ENCODE assay signal across 10 cellular contexts in genomic region chrY:3002685-3003509, GRCh38.
DNase-seq lines count a peak whose midpoint lies in the region; ATAC-seq and TF ChIP-seq lines count a peak whose summit lies in the region.
"Had no signal": no experiment of that assay in that cellular context is flagged by ENCODE, and none has a peak within 500 bp of the region (broad histone marks: within the 10 kb centered on the region; RNA-seq: fewer than 3 reads in every experiment).

No MANE protein-coding gene starts in this region.

- TF ChIP-seq CTCF in OCI-LY7 (conservative IDR thresholded peaks at IDR 0.05; ENCODE audit: low read length) = no peak
- no peak for TF ChIP-seq CTCF in epithelial cell of proximal tubule (conservative IDR thresholded peaks at IDR 0.05; ENCODE audit: low read depth, low read length)
- TF ChIP-seq CTCF in thoracic aorta (IDR thresholded peaks at IDR 0.05) = no peak
- no peak for TF ChIP-seq CTCF in WERI-Rb-1 (IDR thresholded peaks at IDR 0.05; ENCODE audit: low read depth, low read length)

- DNase-seq in activated CD8-positive, alpha-beta memory T cell treated with anti-CD3 and anti-CD28 coated beads, Interleukin-2, amount 10 ng/mL, durations not matched to agents 7 days and 5 days = peak; percentile 57
- DNase-seq in activated CD8-positive, alpha-beta memory T cell treated with anti-CD3 and anti-CD28 coated beads, Interleukin-2, amount 50 U/mL, for 48 hours = no peak
- DNase-seq in OCI-LY7 (ENCODE audit: low spot score) (peak; percentile 25), epithelial cell of proximal tubule (ENCODE audit: low read depth) (peak; percentile 37), thoracic aorta (ENCODE audit: low spot score) (no peak), cerebellum (ENCODE audit: low spot score) (no peak), WERI-Rb-1 (no peak)
- DNase-seq: transverse colon had no signal

- H3K79me2 ChIP-seq in OCI-LY7 (ENCODE audit: insufficient read depth, low read depth, low read length) = no peaks in the 10 kb centered on the region

- peak overlapping the region; percentile 71 for H3K4me3 ChIP-seq in OCI-LY7 (ENCODE audit: low read depth, low read length, poor library complexity, severe bottlenecking)
- peak overlapping the region; percentile 72 for H3K4me3 ChIP-seq in epithelial cell of proximal tubule (ENCODE audit: low read depth, low read length)
- H3K4me3 ChIP-seq in thoracic aorta = peak overlapping the region; percentile 68
- no peak overlapping the region for H3K4me3 ChIP-seq in WERI-Rb-1 (ENCODE audit: low read depth, low read length)

- H3K27ac ChIP-seq in OCI-LY7 (ENCODE audit: low read depth, low read length, poor library complexity, severe bottlenecking) = peak overlapping the region; percentile 71
- H3K27ac ChIP-seq in thoracic aorta = peak overlapping the region; percentile 84 to 85
- no peak overlapping the region for H3K27ac ChIP-seq in WERI-Rb-1
- H3K27ac ChIP-seq: C4-2B had no signal

- no peaks in the 10 kb centered on the region for H3K27me3 Mint-ChIP-seq in activated CD8-positive, alpha-beta memory T cell treated with anti-CD3 and anti-CD28 coated beads, Interleukin-2, amount 10 ng/mL, durations not matched to agents 7 days and 5 days

- H2AFZ ChIP-seq in OCI-LY7 (ENCODE audit: low read length) = peak overlapping the region; percentile 91; the same call in 1 of the 2 replicates

- H3K36me3 ChIP-seq in OCI-LY7 (ENCODE audit: insufficient read depth, low read length) = no peaks in the 10 kb centered on the region
- H3K36me3 ChIP-seq in thoracic aorta = no peaks in the 10 kb centered on the region
- H3K36me3 ChIP-seq in WERI-Rb-1 = no peaks in the 10 kb centered on the region
- H3K36me3 ChIP-seq: transverse colon had no signal

- H3K4me1 ChIP-seq in OCI-LY7 (ENCODE audit: insufficient read depth, low read length, poor library complexity, severe bottlenecking) (peaks cover 46% of the 10 kb centered on the region), thoracic aorta (ENCODE audit: control insufficient read depth in 1 of 2, low read depth in 2 of 2) (peaks cover 3 to 38% of the 10 kb centered on the region in 2 donors)

- intact Hi-C loops in OCI-LY7 (cut with micrococcal nuclease; ENCODE audit: unreplicated experiment) = loop anchor here (5.0 kb wide), 2 partner anchors 39 to 66 kb away; partner anchors contain the start of gene ZFY

- peaks cover 9% of the 10 kb centered on the region for H3K36me3 Mint-ChIP-seq in activated CD8-positive, alpha-beta memory T cell treated with anti-CD3 and anti-CD28 coated beads, Interleukin-2, amount 10 ng/mL, durations not matched to agents 7 days and 5 days

- H3K4me3 Mint-ChIP-seq in activated CD8-positive, alpha-beta memory T cell treated with anti-CD3 and anti-CD28 coated beads, Interleukin-2, amount 10 ng/mL, durations not matched to agents 7 days and 5 days = peak overlapping the region; percentile 94

- no peaks in the 10 kb centered on the region for H3K9me3 ChIP-seq in OCI-LY7 (ENCODE audit: low read length)
- H3K9me3 ChIP-seq in thoracic aorta = no peaks in the 10 kb centered on the region
- no peaks in the 10 kb centered on the region for H3K9me3 ChIP-seq in WERI-Rb-1 (ENCODE audit: severe bottlenecking)
- H3K9me3 ChIP-seq: transverse colon had no signal

- H3K4me1 Mint-ChIP-seq in activated CD8-positive, alpha-beta memory T cell treated with anti-CD3 and anti-CD28 coated beads, Interleukin-2, amount 10 ng/mL, durations not matched to agents 7 days and 5 days = peaks cover 47% of the 10 kb centered on the region

- CTCF ChIA-PET in activated CD8-positive, alpha-beta memory T cell treated with anti-CD3 and anti-CD28 coated beads, Interleukin-2, amount 10 ng/mL, durations not matched to agents 7 days and 5 days (lab: Charles Lee) = no interaction called here
- CTCF ChIA-PET in OCI-LY7 (lab: Charles Lee; ENCODE audit: unreplicated experiment) = no interaction called here

- POLR2A ChIA-PET in OCI-LY7 (lab: Charles Lee) = interaction anchor here (0.8 to 4.2 kb wide), 5 partner anchors 12 to 41 kb away, joined by 3 to 26 read pairs (median 12); no protein-coding TSS in a partner anchor

- H3K9me2 ChIP-seq in OCI-LY7 (ENCODE audit: insufficient read depth, low read length) = no peaks in the 10 kb centered on the region

- ATAC-seq in activated CD8-positive, alpha-beta memory T cell treated with anti-CD3 and anti-CD28 coated beads, Interleukin-2, amount 10 ng/mL, durations not matched to agents 7 days and 5 days = peak; percentile 39
- ATAC-seq in thoracic aorta (ENCODE audit: insufficient number of reproducible peaks, low FRiP score, low read depth) (no peak), HG02571 (IDR thresholded peaks at IDR 0.05; ENCODE audit: unreplicated experiment) (no peak)

- no peaks in the 10 kb centered on the region for H3K9me3 Mint-ChIP-seq in activated CD8-positive, alpha-beta memory T cell treated with anti-CD3 and anti-CD28 coated beads, Interleukin-2, amount 10 ng/mL, durations not matched to agents 7 days and 5 days (ENCODE audit: low read depth)

- H3K27ac Mint-ChIP-seq in activated CD8-positive, alpha-beta memory T cell treated with anti-CD3 and anti-CD28 coated beads, Interleukin-2, amount 10 ng/mL, durations not matched to agents 7 days and 5 days = peak overlapping the region; percentile 93

- peak overlapping the region; percentile 99 for H3K4me2 ChIP-seq in OCI-LY7 (ENCODE audit: low read length)

- H4K20me1 ChIP-seq in OCI-LY7 (ENCODE audit: insufficient read depth, low read length) = no peaks in the 10 kb centered on the region

- TSS peak; percentile 56 for BruUV-seq in OCI-LY7 (replicated peaks; lab: Mats Ljungman, UMichigan)

- H3K27me3 ChIP-seq in thoracic aorta (replicated peaks; ENCODE audit: insufficient read depth) (no peaks in the 10 kb centered on the region), WERI-Rb-1 (ENCODE audit: insufficient read depth, low read depth, severe bottlenecking) (no peaks in the 10 kb centered on the region)
- H3K27me3 ChIP-seq: transverse colon had no signal

Comparison
In these comparisons a context has a peak if more than half of its experiments do, and no peak if none do; other contexts are left out.
1. DNase-seq: peak in activated CD8-positive, alpha-beta memory T cell treated with anti-CD3 and anti-CD28 coated beads, Interleukin-2, amount 10 ng/mL, durations not matched to agents 7 days and 5 days (single experiment), OCI-LY7 (single experiment) and epithelial cell of proximal tubule (single experiment); none in activated CD8-positive, alpha-beta memory T cell treated with anti-CD3 and anti-CD28 coated beads, Interleukin-2, amount 50 U/mL, for 48 hours (single experiment), thoracic aorta (single experiment), cerebellum (single experiment) and WERI-Rb-1 (single experiment).